ENCODE assay signal across 12 cellular contexts in the genomic region with DNA sequence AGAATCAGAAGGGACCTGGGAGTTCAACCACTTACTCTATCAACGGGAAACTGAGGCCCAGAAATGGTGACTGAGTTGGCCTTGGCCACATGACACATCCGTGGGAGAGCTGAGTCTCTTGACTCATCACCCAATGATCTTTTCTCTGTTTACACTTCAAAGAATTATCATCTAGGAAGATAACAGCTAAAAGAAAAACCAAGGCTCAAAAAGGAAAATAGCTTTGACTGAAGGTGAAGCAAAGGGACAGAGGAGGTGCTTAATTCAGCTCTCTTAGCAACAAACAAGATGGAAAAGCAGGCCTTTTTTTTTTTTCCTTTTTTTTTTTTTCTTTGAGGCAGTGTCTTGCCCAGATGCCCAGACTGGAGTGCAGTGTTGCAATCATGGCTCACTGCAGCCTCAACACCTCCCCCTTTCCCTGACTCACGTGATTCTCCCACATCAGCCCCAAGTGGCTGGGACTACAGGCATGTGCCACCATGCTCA. TPM values are rescaled to one million over a fixed set of nuclear protein-coding genes. Genes with fewer than 3 reads are reported as not detected.
DNase-seq lines count a peak whose midpoint lies in the region; ATAC-seq and TF ChIP-seq lines count a peak whose summit lies in the region.
"Had no signal": no experiment of that assay in that cellular context is flagged by ENCODE, and none has a peak within 500 bp of the region (broad histone marks: within the 10 kb centered on the region; RNA-seq: fewer than 3 reads in every experiment).

No MANE protein-coding gene starts in this region.

- H3K36me3 Mint-ChIP-seq in HFFc6 (ENCODE audit: low read depth) = peaks cover 59% of the 10 kb centered on the region

- peak; percentile 97 for ATAC-seq in sciatic nerve
- no peak for ATAC-seq in HG03354 (IDR thresholded peaks at IDR 0.05; ENCODE audit: poor library complexity, severe bottlenecking, unreplicated experiment)

- H3K9me3 Mint-ChIP-seq in HFFc6 = no peaks in the 10 kb centered on the region

- H3K27me3 Mint-ChIP-seq in HFFc6 (ENCODE audit: insufficient read depth) = no peaks in the 10 kb centered on the region; the same call in 1 of the 2 replicates
- H3K27me3 Mint-ChIP-seq: activated naive CD8-positive, alpha-beta T cell had no signal

- DNase-seq in HFFc6 (peak; percentile 57), SK-MEL-5 (ENCODE audit: low read depth, low spot score) (peak; percentile 14), fibroblast of pulmonary artery (ENCODE audit: low read depth) (peak; percentile 81), sciatic nerve (ENCODE audit: low spot score) (no peak), KG1 (lab: John Stamatoyannopoulos, UW) (no peak), inferior parietal cortex (ENCODE audit: extremely low spot score) (no peak), HK-2 (ENCODE audit: unreplicated experiment) (no peak)
- DNase-seq: heart right ventricle, NCI-H1694 treated with DMSO at 0.1 percent for 48 hours, T-helper 2 cell had no signal

- intact Hi-C loops in sciatic nerve (cut with DNase I) = no loop called here

- in situ Hi-C loops in SK-MEL-5 (cut with HindIII; ENCODE audit: low pct_unique_long_range_greater_than_20kb, low sequenced_read_pairs) = no loop called here

- TF ChIP-seq CTCF in HFFc6 (IDR thresholded peaks at IDR 0.05) (no peak), fibroblast of pulmonary artery (IDR thresholded peaks at IDR 0.05; ENCODE audit: low read length, missing control alignments) (no peak)

- peak overlapping the region; percentile 20; the same call in 1 of the 2 replicates for H3K4me3 Mint-ChIP-seq in HFFc6
- H3K4me3 Mint-ChIP-seq: activated naive CD8-positive, alpha-beta T cell had no signal

- peaks cover 34% of the 10 kb centered on the region for H3K4me1 Mint-ChIP-seq in HFFc6 (ENCODE audit: low read depth)

- H3K27ac Mint-ChIP-seq in HFFc6 = peak overlapping the region; percentile 63
- H3K27ac Mint-ChIP-seq: activated naive CD8-positive, alpha-beta T cell had no signal

- H3K4me3 ChIP-seq in fibroblast of pulmonary artery (replicated peaks; ENCODE audit: low read depth, low read length) = no peak overlapping the region
- H3K4me3 ChIP-seq: heart right ventricle had no signal

RNA-seq across cellular contexts. Expression of a gene that starts 16.7 kb away (rescaled TPM):
- total RNA-seq in HFFc6 (2021; fragmentation: NEBNext Ultra II Directional; extraction: Animal tissue kit (Norgen Biotek cat#: 25700)) = 10 to 100 TPM; 14.6 to 18.8 (median 15.8) TPM
- 11.2 and 15.6 TPM in 2 replicates for total RNA-seq in SK-MEL-5 (2014; rRNA removed; shearing (Covaris generic))
- 5.1 and 8.8 TPM in 2 replicates for polyA plus RNA-seq in SK-MEL-5 (2015; cell fraction: cytosol; rRNA removed)
- 7.0 and 7.3 TPM in 2 replicates for polyA plus RNA-seq in SK-MEL-5 (2015; cell fraction: nucleus; rRNA removed)
- total RNA-seq in sciatic nerve = 17.3 TPM

Comparison
In these comparisons a context has a peak if more than half of its experiments do, and no peak if none do; other contexts are left out.
1. DNase-seq: peak in HFFc6 (single experiment), SK-MEL-5 (single experiment) and fibroblast of pulmonary artery (single experiment); none in sciatic nerve (single experiment), KG1 (single experiment), inferior parietal cortex (single experiment) and HK-2 (single experiment).